18 cellular contexts compared by ENCODE assay signal in genomic region chr3:169460035-169460434, GRCh38.
A peak's percentile ranks its signal among the peaks of the same experiment; 100 is the strongest.
DNase-seq lines count a peak whose midpoint lies in the region; ATAC-seq, FAIRE-seq and TF ChIP-seq lines count a peak whose summit lies in the region.
"Had no signal": no experiment of that assay in that cellular context is flagged by ENCODE, and none has a peak within 500 bp of the region (broad histone marks: within the 10 kb centered on the region; RNA-seq: fewer than 3 reads in every experiment).

No MANE protein-coding gene starts in this region.

- H3K9me3 ChIP-seq in right lobe of liver (no peaks in the 10 kb centered on the region), HepG2 (ENCODE audit: low read length) (no peaks in the 10 kb centered on the region), endothelial cell of umbilical vein (replicated peaks; ENCODE audit: control insufficient read depth, insufficient read depth, low read length) (no peaks in the 10 kb centered on the region), prostate gland (no peaks in the 10 kb centered on the region), thyroid gland (no peaks in the 10 kb centered on the region)
- H3K9me3 ChIP-seq: Caco-2, HAP-1 had no signal

- H3K27me3 ChIP-seq in right lobe of liver = no peaks in the 10 kb centered on the region
- H3K27me3 ChIP-seq in HepG2 (ENCODE audit: control insufficient read depth in 1 of 2, insufficient read depth in 2 of 2, low read length in 2 of 2) = no peaks in the 10 kb centered on the region
- no peaks in the 10 kb centered on the region for H3K27me3 ChIP-seq in endothelial cell of umbilical vein (ENCODE audit: control insufficient read depth in 2 of 2, insufficient read depth in 2 of 2, low read length in 2 of 2)
- no peaks in the 10 kb centered on the region for H3K27me3 ChIP-seq in prostate gland (replicated peaks; ENCODE audit: insufficient read depth)
- no peaks in the 10 kb centered on the region for H3K27me3 ChIP-seq in thyroid gland

- WGBS in right lobe of liver (ENCODE audit: insufficient coverage, low coverage, low lambda C conversion rate, missing lambda C conversion rate) = 25% methylated on average over 1 of the region's 1 CpG
- 0% methylated on average over 1 of the region's 1 CpG for WGBS in HepG2 (ENCODE audit: low lambda C conversion rate)
- 42% methylated on average over 1 of the region's 1 CpG for WGBS in prostate gland
- 71 to 74% methylated on average over 1 of the region's 1 CpG for WGBS in thyroid gland, 2 donors

- DNase-seq in right lobe of liver (no peak), HepG2 (ENCODE audit: low spot score) (no peak), endothelial cell of umbilical vein (ENCODE audit: low read depth, low spot score) (peak; percentile 91), left lobe of liver (ENCODE audit: low spot score) (no peak), prostate gland (ENCODE audit: low spot score) (no peak), thyroid gland (no peak)
- DNase-seq in activated CD4-positive, alpha-beta memory T cell treated with anti-CD3 and anti-CD28 coated beads for 36 hours = no peak
- DNase-seq: AML-193; Caco-2; CD4-positive, alpha-beta T cell; GM23248 had no signal

- H3K9ac ChIP-seq in HepG2 (ENCODE audit: insufficient read depth, low read depth, low read length) (no peak overlapping the region), endothelial cell of umbilical vein (replicated peaks; ENCODE audit: extremely low read depth, insufficient read depth, low read length) (no peak overlapping the region)
- H3K9ac ChIP-seq: GM23248 had no signal

- H3K4me2 ChIP-seq in HepG2 (ENCODE audit: low read depth, low read length) = no peak overlapping the region
- no peak overlapping the region for H3K4me2 ChIP-seq in endothelial cell of umbilical vein (ENCODE audit: insufficient read depth, low read length)

- H3K36me3 ChIP-seq in right lobe of liver (no peaks in the 10 kb centered on the region), HepG2 (replicated peaks in 1 of 2; ENCODE audit: control insufficient read depth in 1 of 2, insufficient read depth in 2 of 2, low read length in 2 of 2) (no peaks in the 10 kb centered on the region), endothelial cell of umbilical vein (ENCODE audit: control insufficient read depth in 2 of 2, extremely low read depth in 1 of 2, insufficient read depth in 2 of 2, low read length in 2 of 2) (no peaks in the 10 kb centered on the region), prostate gland (no peaks in the 10 kb centered on the region), thyroid gland (no peaks in the 10 kb centered on the region)
- H3K36me3 ChIP-seq: HAP-1 had no signal

- no peak overlapping the region for H3K27ac Mint-ChIP-seq in activated CD4-positive, alpha-beta memory T cell treated with anti-CD3 and anti-CD28 coated beads for 36 hours
- H3K27ac Mint-ChIP-seq: CD4-positive, alpha-beta T cell had no signal

- TF ChIP-seq CTCF in right lobe of liver (IDR thresholded peaks at IDR 0.05) (no peak), HepG2 (CRISPR knock-in tag; IDR thresholded peaks at IDR 0.05) (no peak), endothelial cell of umbilical vein (IDR thresholded peaks at IDR 0.05; ENCODE audit: extremely low read depth in 1 of 2, insufficient read depth in 1 of 2, low read depth in 1 of 2, low read length in 2 of 2) (no peak), prostate gland (IDR thresholded peaks at IDR 0.05) (no peak), thyroid gland (IDR thresholded peaks at IDR 0.05) (no peak)

- H2AFZ ChIP-seq in HepG2 (ENCODE audit: low read length) (no peak overlapping the region), endothelial cell of umbilical vein (ENCODE audit: low read depth, low read length) (no peak overlapping the region)
- H2AFZ ChIP-seq: GM23248 had no signal

- FAIRE-seq in HepG2 (lab: Jason Lieb, UNC) (no peak), endothelial cell of umbilical vein (lab: Jason Lieb, UNC) (peak; percentile 40)
- FAIRE-seq: A204.1, D721Med, G401.6, GM12891, GM19239 had no signal

- intact Hi-C loops in right lobe of liver (cut with DNase I) (no loop called here), HepG2 (cut with micrococcal nuclease; ENCODE audit: unreplicated experiment) (no loop called here), endothelial cell of umbilical vein (cut with micrococcal nuclease) (loop anchor here (1.0 kb wide), 1 partner anchor 37 kb away; no protein-coding TSS in a partner anchor), prostate gland (cut with DNase I) (no loop called here), thyroid gland (cut with DNase I) (no loop called here)
- intact Hi-C loops in activated CD4-positive, alpha-beta memory T cell treated with anti-CD3 and anti-CD28 coated beads for 36 hours (cut with micrococcal nuclease) = no loop called here

- BruUV-seq in HepG2 (replicated peaks; lab: Mats Ljungman, UMichigan) (no TSS peak), endothelial cell of umbilical vein (replicated peaks; lab: Mats Ljungman, UMichigan) (no TSS peak)

- POLR2A ChIA-PET in HepG2 (lab: Yijun Ruan, JAX) = no interaction called here
- POLR2A ChIA-PET in endothelial cell of umbilical vein (lab: Charles Lee) = no interaction called here
- POLR2A ChIA-PET in activated CD4-positive, alpha-beta memory T cell treated with anti-CD3 and anti-CD28 coated beads for 36 hours (lab: Charles Lee) = no interaction called here

- H3K27ac ChIP-seq in right lobe of liver = no peak overlapping the region
- H3K27ac ChIP-seq in HepG2 (ENCODE audit: extremely low read length, insufficient read depth, low read length) = no peak overlapping the region
- peak overlapping the region; percentile 18 for H3K27ac ChIP-seq in endothelial cell of umbilical vein (ENCODE audit: insufficient read depth, low read depth, low read length)
- no peak overlapping the region for H3K27ac ChIP-seq in prostate gland
- no peak overlapping the region for H3K27ac ChIP-seq in thyroid gland
- H3K27ac ChIP-seq: C4-2B, GM23248 had no signal

- no peaks in the 10 kb centered on the region for H3K79me2 ChIP-seq in HepG2 (ENCODE audit: insufficient read depth, low read length)
- H3K79me2 ChIP-seq in endothelial cell of umbilical vein (ENCODE audit: control insufficient read depth, insufficient read depth, low read length) = no peaks in the 10 kb centered on the region

- no peak for TF ChIP-seq EP300 in HepG2 (IDR thresholded peaks at IDR 0.05; ENCODE audit: low read depth in 2 of 2, low read length in 2 of 2)
- TF ChIP-seq EP300 in HepG2 (CRISPR knock-in tag; IDR thresholded peaks at IDR 0.05; ENCODE audit: borderline replicate concordance) = no peak

- in situ Hi-C loops in HepG2 (cut with HindIII; ENCODE audit: extremely low pct_ligation_motif_present, low pct_unique_long_range_greater_than_20kb) = no loop called here

- H3K9me1 ChIP-seq in endothelial cell of umbilical vein (replicated peaks; ENCODE audit: control insufficient read depth, extremely low read depth, insufficient read depth, low read length) = no peaks in the 10 kb centered on the region

- H3K4me3 ChIP-seq in right lobe of liver = no peak overlapping the region
- no peak overlapping the region for H3K4me3 ChIP-seq in HepG2 (replicated peaks in 1 of 3; ENCODE audit: insufficient read depth in 1 of 3, low read depth in 2 of 3, low read length in 3 of 3)
- H3K4me3 ChIP-seq in endothelial cell of umbilical vein (replicated peaks in 1 of 3; ENCODE audit: insufficient read depth in 1 of 3, low read depth in 1 of 3, low read length in 3 of 3) = no peak overlapping the region
- no peak overlapping the region for H3K4me3 ChIP-seq in prostate gland
- H3K4me3 ChIP-seq in thyroid gland (replicated peaks in 1 of 3) = no peak overlapping the region
- H3K4me3 ChIP-seq: GM23248, HAP-1 had no signal

- no peaks in the 10 kb centered on the region for H3K4me1 Mint-ChIP-seq in activated CD4-positive, alpha-beta memory T cell treated with anti-CD3 and anti-CD28 coated beads for 36 hours (ENCODE audit: low read depth)

- TF ChIP-seq POLR2A in right lobe of liver (IDR thresholded peaks at IDR 0.05) = no peak
- TF ChIP-seq POLR2A in HepG2 (IDR thresholded peaks at IDR 0.05; ENCODE audit: insufficient read depth in 1 of 2, low read depth in 2 of 2, low read length in 2 of 2) = no peak
- TF ChIP-seq POLR2A in endothelial cell of umbilical vein (IDR thresholded peaks at IDR 0.05; ENCODE audit: low read depth, low read length) = no peak
- no peak for TF ChIP-seq POLR2A in prostate gland (IDR thresholded peaks at IDR 0.05)
- no peak for TF ChIP-seq POLR2A in thyroid gland (IDR thresholded peaks at IDR 0.05)

- H3K36me3 Mint-ChIP-seq in activated CD4-positive, alpha-beta memory T cell treated with anti-CD3 and anti-CD28 coated beads for 36 hours = no peaks in the 10 kb centered on the region

- no peak for TF ChIP-seq RAD21 in HepG2 (CRISPR knock-in tag; IDR thresholded peaks at IDR 0.05)

- H3K4me3 Mint-ChIP-seq in activated CD4-positive, alpha-beta memory T cell treated with anti-CD3 and anti-CD28 coated beads for 36 hours = no peak overlapping the region
- H3K4me3 Mint-ChIP-seq: CD4-positive, alpha-beta T cell had no signal

- no peaks in the 10 kb centered on the region for H4K20me1 ChIP-seq in HepG2 (ENCODE audit: insufficient read depth, low read length)
- H4K20me1 ChIP-seq in endothelial cell of umbilical vein (replicated peaks; ENCODE audit: control insufficient read depth, extremely low read depth, insufficient read depth, low read length) = no peaks in the 10 kb centered on the region

- CTCF ChIA-PET in HepG2 (lab: Yijun Ruan, JAX; ENCODE audit: low intra/inter-chr PET ratio, low total read pairs) = no interaction called here
- CTCF ChIA-PET in endothelial cell of umbilical vein (lab: Charles Lee) = interaction anchor here (0.9 to 1.4 kb wide), 2 partner anchors 10 to 38 kb away, joined by 3 to 5 read pairs; no protein-coding TSS in a partner anchor
- CTCF ChIA-PET in activated CD4-positive, alpha-beta memory T cell treated with anti-CD3 and anti-CD28 coated beads for 36 hours (lab: Charles Lee) = no interaction called here

- dilution Hi-C loops in endothelial cell of umbilical vein (cut with MboI; ENCODE audit: extremely low pct_ligation_motif_present, low sequenced_read_pairs) = no loop called here

- ATAC-seq in right lobe of liver = peak; percentile 15 to 81 (median 62)
- ATAC-seq in HepG2 = no peak
- peak; percentile 43 for ATAC-seq in left lobe of liver

- no peaks in the 10 kb centered on the region for H3K9me3 Mint-ChIP-seq in activated CD4-positive, alpha-beta memory T cell treated with anti-CD3 and anti-CD28 coated beads for 36 hours
- H3K9me3 Mint-ChIP-seq: CD4-positive, alpha-beta T cell had no signal

- H3K4me1 ChIP-seq in right lobe of liver = no peaks in the 10 kb centered on the region
- H3K4me1 ChIP-seq in HepG2 (ENCODE audit: insufficient read depth, low read length) = no peaks in the 10 kb centered on the region
- peaks cover 33% of the 10 kb centered on the region for H3K4me1 ChIP-seq in endothelial cell of umbilical vein (ENCODE audit: control insufficient read depth, extremely low read depth, insufficient read depth, low read length)
- no peaks in the 10 kb centered on the region for H3K4me1 ChIP-seq in prostate gland (replicated peaks)
- H3K4me1 ChIP-seq in thyroid gland = no peaks in the 10 kb centered on the region

- H3K27me3 Mint-ChIP-seq in activated CD4-positive, alpha-beta memory T cell treated with anti-CD3 and anti-CD28 coated beads for 36 hours = no peaks in the 10 kb centered on the region
- H3K27me3 Mint-ChIP-seq: CD4-positive, alpha-beta T cell had no signal

TF ChIP-seq in endothelial cell of umbilical vein, 7 proteins besides CTCF, POLR2A, EP300 and RAD21 (continues in another document):
- TF ChIP-seq JUN (IDR thresholded peaks at IDR 0.05; ENCODE audit: borderline replicate concordance, insufficient read depth, insufficient read length, low read depth) = no peak
